Comparison of ENCODE assay signal across 19 cellular contexts in genomic region chr13:99315186-99315585, GRCh38. TPM values are rescaled to one million over a fixed set of nuclear protein-coding genes. Genes with fewer than 3 reads are reported as not detected.
DNase-seq lines count a peak whose midpoint lies in the region; ATAC-seq, FAIRE-seq and TF ChIP-seq lines count a peak whose summit lies in the region.
"Had no signal": no experiment of that assay in that cellular context is flagged by ENCODE, and none has a peak within 500 bp of the region (broad histone marks: within the 10 kb centered on the region; RNA-seq: fewer than 3 reads in every experiment).

No MANE protein-coding gene starts in this region.

- H3K4me3 ChIP-seq in endothelial cell of umbilical vein (replicated peaks in 1 of 3; ENCODE audit: insufficient read depth in 1 of 3, low read depth in 1 of 3, low read length in 3 of 3) (peak overlapping the region in 1 of 3 experiments; percentile 20), spleen (peak overlapping the region in 2 of 8 donors; percentile 1 to 15)
- H3K4me3 ChIP-seq: GM12878 had no signal

- H3K9me3 Mint-ChIP-seq in activated CD4-positive, alpha-beta T cell treated with anti-CD3 and anti-CD28 coated beads for 36 hours (ENCODE audit: low read depth) = no peaks in the 10 kb centered on the region
- H3K9me3 Mint-ChIP-seq in activated CD4-positive, alpha-beta memory T cell treated with anti-CD3 and anti-CD28 coated beads for 36 hours = no peaks in the 10 kb centered on the region

- no peaks in the 10 kb centered on the region for H3K27me3 Mint-ChIP-seq in activated CD4-positive, alpha-beta T cell treated with anti-CD3 and anti-CD28 coated beads for 36 hours
- no peaks in the 10 kb centered on the region for H3K27me3 Mint-ChIP-seq in activated CD4-positive, alpha-beta memory T cell treated with anti-CD3 and anti-CD28 coated beads for 36 hours

- ATAC-seq in activated CD4-positive, alpha-beta T cell treated with anti-CD3 and anti-CD28 coated beads for 36 hours = peak; percentile 52
- ATAC-seq in left colon (no peak), Right ventricle myocardium superior (ENCODE audit: poor library complexity) (no peak), GM21447 (IDR thresholded peaks at IDR 0.05; ENCODE audit: unreplicated experiment) (no peak)
- ATAC-seq: GM12878 had no signal

- H2AFZ ChIP-seq in endothelial cell of umbilical vein (ENCODE audit: low read depth, low read length) = no peak overlapping the region

- H3K4me1 ChIP-seq in endothelial cell of umbilical vein (ENCODE audit: control insufficient read depth, extremely low read depth, insufficient read depth, low read length) (peaks cover 28% of the 10 kb centered on the region), spleen (peaks cover 38 to 94% (median 62%) of the 10 kb centered on the region in 6 donors)

- POLR2A ChIA-PET in activated CD4-positive, alpha-beta T cell treated with anti-CD3 and anti-CD28 coated beads for 36 hours (lab: Charles Lee) = interaction anchor here (0.5 to 1.8 kb wide), 18 partner anchors 8 to 119 kb away, joined by 3 to 21 read pairs (median 6); partner anchors contain the start of genes GPR18 and UBAC2
- POLR2A ChIA-PET in activated CD4-positive, alpha-beta memory T cell treated with anti-CD3 and anti-CD28 coated beads for 36 hours (lab: Charles Lee) = interaction anchor here (0.9 to 5.7 kb wide), 11 partner anchors 10 to 119 kb away, joined by 3 to 72 read pairs (median 8); partner anchors contain the start of gene GPR183
- POLR2A ChIA-PET in endothelial cell of umbilical vein (lab: Charles Lee) = no interaction called here

- TF ChIP-seq POLR2A in endothelial cell of umbilical vein (IDR thresholded peaks at IDR 0.05; ENCODE audit: low read depth, low read length) (no peak), spleen (IDR thresholded peaks at IDR 0.05) (no peak)

- TSS peak; percentile 75 for BruUV-seq in endothelial cell of umbilical vein (replicated peaks; lab: Mats Ljungman, UMichigan)

- H3K4me3 Mint-ChIP-seq in activated CD4-positive, alpha-beta T cell treated with anti-CD3 and anti-CD28 coated beads for 36 hours = peak overlapping the region; percentile 60
- H3K4me3 Mint-ChIP-seq in activated CD4-positive, alpha-beta memory T cell treated with anti-CD3 and anti-CD28 coated beads for 36 hours = peak overlapping the region; percentile 64

- intact Hi-C loops in activated CD4-positive, alpha-beta T cell treated with anti-CD3 and anti-CD28 coated beads for 36 hours (cut with DNase I, micrococcal nuclease) = loop anchor here (2.0 kb wide), 4 partner anchors 42 to 118 kb away; partner anchors contain the start of gene UBAC2 (in 1 of the 2)
- intact Hi-C loops in activated CD4-positive, alpha-beta memory T cell treated with anti-CD3 and anti-CD28 coated beads for 36 hours (cut with micrococcal nuclease) = loop anchor here (1.0 to 10.0 kb wide), 7 partner anchors 8 to 800 kb away; partner anchors contain the start of genes GPR183 and STK24
- intact Hi-C loops in endothelial cell of umbilical vein (cut with micrococcal nuclease) (loop anchor here (2.0 kb wide), 1 partner anchor 186 kb away; the partner anchor contains the start of gene TM9SF2), spleen (cut with DNase I; ENCODE audit: low total_unique reads) (no loop called here), left colon (cut with DNase I, micrococcal nuclease) (no loop called here), Right ventricle myocardium superior (cut with DNase I) (no loop called here)

- H3K4me1 Mint-ChIP-seq in activated CD4-positive, alpha-beta T cell treated with anti-CD3 and anti-CD28 coated beads for 36 hours = peaks cover 87% of the 10 kb centered on the region
- peaks cover 80% of the 10 kb centered on the region for H3K4me1 Mint-ChIP-seq in activated CD4-positive, alpha-beta memory T cell treated with anti-CD3 and anti-CD28 coated beads for 36 hours (ENCODE audit: low read depth)

- 58 to 77% (median 69%) methylated on average over 6 of the region's 6 CpGs for WGBS in spleen, 5 donors

- H3K36me3 ChIP-seq in endothelial cell of umbilical vein (ENCODE audit: control insufficient read depth in 2 of 2, extremely low read depth in 1 of 2, insufficient read depth in 2 of 2, low read length in 2 of 2) (no peaks in the 10 kb centered on the region), spleen (peaks cover 0 to 46% (median 11%) of the 10 kb centered on the region in 6 donors)

- H3K9ac ChIP-seq in endothelial cell of umbilical vein (replicated peaks; ENCODE audit: extremely low read depth, insufficient read depth, low read length) = peak overlapping the region; percentile 65

- H3K9me3 ChIP-seq in endothelial cell of umbilical vein (replicated peaks; ENCODE audit: control insufficient read depth, insufficient read depth, low read length) = no peaks in the 10 kb centered on the region
- H3K9me3 ChIP-seq in spleen = no peaks in the 10 kb centered on the region

- H3K27ac Mint-ChIP-seq in activated CD4-positive, alpha-beta T cell treated with anti-CD3 and anti-CD28 coated beads for 36 hours = peak overlapping the region; percentile 96
- peak overlapping the region; percentile 93 for H3K27ac Mint-ChIP-seq in activated CD4-positive, alpha-beta memory T cell treated with anti-CD3 and anti-CD28 coated beads for 36 hours

- peaks cover 38% of the 10 kb centered on the region for H3K36me3 Mint-ChIP-seq in activated CD4-positive, alpha-beta T cell treated with anti-CD3 and anti-CD28 coated beads for 36 hours (ENCODE audit: low read depth)
- peaks cover 36% of the 10 kb centered on the region for H3K36me3 Mint-ChIP-seq in activated CD4-positive, alpha-beta memory T cell treated with anti-CD3 and anti-CD28 coated beads for 36 hours

- CTCF ChIA-PET in activated CD4-positive, alpha-beta T cell treated with anti-CD3 and anti-CD28 coated beads for 36 hours (lab: Charles Lee) = interaction anchor here (0.7 to 1.9 kb wide), 19 partner anchors 10 to 281 kb away, joined by 3 to 10 read pairs (median 3); no protein-coding TSS in a partner anchor
- CTCF ChIA-PET in activated CD4-positive, alpha-beta memory T cell treated with anti-CD3 and anti-CD28 coated beads for 36 hours (lab: Charles Lee) = interaction anchor here (0.8 to 2.8 kb wide), 6 partner anchors 39 to 121 kb away, joined by 3 to 15 read pairs (median 6); no protein-coding TSS in a partner anchor
- CTCF ChIA-PET in endothelial cell of umbilical vein (lab: Charles Lee) = interaction anchor here (2.0 kb wide), 1 partner anchor 46 kb away, joined by 8 read pairs; no protein-coding TSS in a partner anchor

- peak overlapping the region; percentile 71 for H3K4me2 ChIP-seq in endothelial cell of umbilical vein (ENCODE audit: insufficient read depth, low read length)

- no peaks in the 10 kb centered on the region for H3K9me1 ChIP-seq in endothelial cell of umbilical vein (replicated peaks; ENCODE audit: control insufficient read depth, extremely low read depth, insufficient read depth, low read length)

- H3K79me2 ChIP-seq in endothelial cell of umbilical vein (ENCODE audit: control insufficient read depth, insufficient read depth, low read length) = no peaks in the 10 kb centered on the region

- peak overlapping the region; percentile 98 for H3K27ac ChIP-seq in endothelial cell of umbilical vein (ENCODE audit: insufficient read depth, low read depth, low read length)
- peak overlapping the region; percentile 60 to 84 (median 78) for H3K27ac ChIP-seq in spleen
- H3K27ac ChIP-seq: epithelial cell of prostate had no signal

- H3K27me3 ChIP-seq in endothelial cell of umbilical vein (ENCODE audit: control insufficient read depth in 2 of 2, insufficient read depth in 2 of 2, low read length in 2 of 2) (no peaks in the 10 kb centered on the region), spleen (replicated peaks in 1 of 7) (no peaks in the 10 kb centered on the region)

- dilution Hi-C loops in endothelial cell of umbilical vein (cut with MboI; ENCODE audit: extremely low pct_ligation_motif_present, low sequenced_read_pairs) = no loop called here

- H4K20me1 ChIP-seq in endothelial cell of umbilical vein (replicated peaks; ENCODE audit: control insufficient read depth, extremely low read depth, insufficient read depth, low read length) = no peaks in the 10 kb centered on the region

- no peak for TF ChIP-seq CTCF in endothelial cell of umbilical vein (IDR thresholded peaks at IDR 0.05; ENCODE audit: extremely low read depth in 1 of 2, insufficient read depth in 1 of 2, low read depth in 1 of 2, low read length in 2 of 2)
- TF ChIP-seq CTCF in spleen (IDR thresholded peaks at IDR 0.05 in 8 of 11, conservative IDR thresholded peaks at IDR 0.05 in 3 of 11) = no peak

- no peak for DNase-seq in activated CD4-positive, alpha-beta T cell treated with anti-CD3 and anti-CD28 coated beads for 36 hours
- no peak for DNase-seq in activated CD4-positive, alpha-beta T cell treated with anti-CD3 and anti-CD28 coated beads, Interleukin-2, amount 50 U/mL, for 48 hours
- no peak for DNase-seq in activated CD4-positive, alpha-beta memory T cell treated with anti-CD3 and anti-CD28 coated beads for 36 hours
- DNase-seq in endothelial cell of umbilical vein (ENCODE audit: low read depth, low spot score) (no peak), spleen (no peak), left colon (no peak), Right ventricle myocardium superior (no peak)
- DNase-seq: amniotic stem cell, Karpas-422, NCI-H1436, NCI-H226, SHP77 treated with DMSO at 0.1 percent for 48 hours had no signal

- no peak for FAIRE-seq in endothelial cell of umbilical vein (lab: Jason Lieb, UNC)
- FAIRE-seq: A204.1, GM12878, keratinocyte had no signal

RNA-seq across cellular contexts. Expression of gene GPR183, which starts 8.0 kb away (rescaled TPM):
- total RNA-seq in activated CD4-positive, alpha-beta T cell treated with anti-CD3 and anti-CD28 coated beads for 36 hours = 10 to 100 TPM; 50.3 to 51.9 TPM
- total RNA-seq in activated CD4-positive, alpha-beta memory T cell treated with anti-CD3 and anti-CD28 coated beads for 36 hours = 10 to 100 TPM; 46.4 to 47.1 TPM
- total RNA-seq in endothelial cell of umbilical vein (not detected in 2 replicates), spleen (10 to 100 TPM; 29.1 to 83.6 (median 53.4) TPM), left colon (1 to 10 TPM; 2.5 to 6.4 TPM), Right ventricle myocardium superior (1.6 TPM)
- polyA plus RNA-seq in endothelial cell of umbilical vein (0.14 and 0.23 TPM in 2 replicates), spleen (10 to 100 TPM; 56.0 to 68.0 (median 60.6) TPM)
- polyA plus RNA-seq in endothelial cell of umbilical vein (2011; cell fraction: cytosol; rRNA removed) = 0.27 and 0.72 TPM in 2 replicates
- 0.33 and 0.67 TPM in 2 replicates for polyA plus RNA-seq in endothelial cell of umbilical vein (2011; cell fraction: nucleus; rRNA removed)
- polyA plus RNA-seq in endothelial cell of umbilical vein (2012) = 0.15 and 0.16 TPM in 2 replicates
- 0.38 TPM in 1 of 2 replicates, not detected in the other for polyA minus RNA-seq in endothelial cell of umbilical vein
- polyA minus RNA-seq in endothelial cell of umbilical vein (2011; cell fraction: cytosol; rRNA and poly(A)+ RNA removed) = not detected
- 0.67 and 0.72 TPM in 2 replicates for polyA minus RNA-seq in endothelial cell of umbilical vein (2011; cell fraction: nucleus; rRNA and poly(A)+ RNA removed)
- polyA plus RNA-seq: keratinocyte had no signal

RNA-seq across cellular contexts. Expression of gene GPR18, which starts 57.0 kb away (rescaled TPM):
- total RNA-seq in activated CD4-positive, alpha-beta T cell treated with anti-CD3 and anti-CD28 coated beads for 36 hours = 1 to 10 TPM; 6.0 to 9.5 TPM
- total RNA-seq in activated CD4-positive, alpha-beta memory T cell treated with anti-CD3 and anti-CD28 coated beads for 36 hours = 1 to 10 TPM; 2.4 to 2.8 TPM
- total RNA-seq in endothelial cell of umbilical vein (not detected in 2 replicates), spleen (10 to 100 TPM in 6 of 7 donors, 1 to 10 TPM in 1; 9.6 to 21.8 (median 15.3) TPM), left colon (under 1 TPM in 1 of 2 donors, not detected in 1; 0.59 TPM), Right ventricle myocardium superior (not detected)
- polyA plus RNA-seq in endothelial cell of umbilical vein (not detected in 2 replicates), spleen (10 to 100 TPM; 25.6 to 33.9 (median 29.4) TPM)
- not detected in 2 replicates for polyA plus RNA-seq in endothelial cell of umbilical vein (2011; cell fraction: cytosol; rRNA removed)
- polyA plus RNA-seq in endothelial cell of umbilical vein (2011; cell fraction: nucleus; rRNA removed) = not detected in 2 replicates
- polyA plus RNA-seq in endothelial cell of umbilical vein (2012) = not detected in 2 replicates
- not detected in 2 replicates for polyA minus RNA-seq in endothelial cell of umbilical vein
- not detected for polyA minus RNA-seq in endothelial cell of umbilical vein (2011; cell fraction: cytosol; rRNA and poly(A)+ RNA removed)
- not detected in 2 replicates for polyA minus RNA-seq in endothelial cell of umbilical vein (2011; cell fraction: nucleus; rRNA and poly(A)+ RNA removed)
- total RNA-seq: cerebellum, temporal lobe had no signal
- polyA plus RNA-seq: keratinocyte had no signal

Comparison
In these comparisons a context has a peak if more than half of its experiments do, and no peak if none do; other contexts are left out.
1. RNA of gene GPR183, which starts 8.0 kb away (total RNA-seq): 29.1 to 83.6 TPM in spleen, 50.3 to 51.9 TPM in activated CD4-positive, alpha-beta T cell treated with anti-CD3 and anti-CD28 coated beads for 36 hours and 46.4 to 47.1 TPM in activated CD4-positive, alpha-beta memory T cell treated with anti-CD3 and anti-CD28 coated beads for 36 hours; 2.5 to 6.4 TPM in left colon, 1.6 TPM in Right ventricle myocardium superior (single experiment) and not detected in endothelial cell of umbilical vein; every median in the first group is over 4 times any median in the second.
2. intact Hi-C loops: an anchor here in activated CD4-positive, alpha-beta T cell treated with anti-CD3 and anti-CD28 coated beads for 36 hours (2.0 kb wide), activated CD4-positive, alpha-beta memory T cell treated with anti-CD3 and anti-CD28 coated beads for 36 hours (1.0 to 10.0 kb wide) and endothelial cell of umbilical vein (2.0 kb wide); none called in spleen, left colon and Right ventricle myocardium superior.